ENCODE assay signal across 21 cellular contexts in the genomic region with DNA sequence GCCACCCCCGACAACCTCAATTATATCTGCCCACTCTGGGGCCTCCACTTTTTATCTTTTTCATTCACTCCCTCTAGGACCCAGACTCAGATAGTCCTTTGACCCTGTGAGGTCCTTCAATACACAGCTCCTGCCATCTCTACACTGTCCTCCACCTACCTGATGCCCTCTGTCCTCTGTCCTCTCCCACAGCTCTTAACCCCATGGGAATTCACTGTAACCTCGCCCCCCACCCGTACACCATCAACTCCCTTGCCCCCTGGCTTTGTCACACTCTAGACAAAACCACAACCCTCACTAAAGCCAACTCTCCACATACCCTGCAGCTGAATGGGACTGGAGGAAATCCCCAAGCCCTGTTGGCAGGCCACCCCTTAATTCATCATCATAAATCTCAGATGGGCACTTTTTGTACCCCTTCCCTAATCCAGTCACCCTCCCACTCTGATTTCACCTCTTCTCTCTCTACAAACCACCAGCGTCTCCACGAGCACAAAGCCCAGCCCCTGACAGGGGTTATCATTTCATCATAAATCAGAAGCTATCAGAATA. TPM values are rescaled to one million over a fixed set of nuclear protein-coding genes. Genes with fewer than 3 reads are reported as not detected.
DNase-seq lines count a peak whose midpoint lies in the region; ATAC-seq, FAIRE-seq and TF ChIP-seq lines count a peak whose summit lies in the region.
"Had no signal": no experiment of that assay in that cellular context is flagged by ENCODE, and none has a peak within 500 bp of the region (broad histone marks: within the 10 kb centered on the region; RNA-seq: fewer than 3 reads in every experiment).

No MANE protein-coding gene starts in this region.

- no peak overlapping the region for H2AK5ac ChIP-seq in H1 (ENCODE audit: low read depth, low read length)

- no peak overlapping the region for H3K14ac ChIP-seq in H1 (ENCODE audit: insufficient read length)

- H3K4me1 ChIP-seq in OCI-LY7 (ENCODE audit: insufficient read depth, low read length, poor library complexity, severe bottlenecking) (peaks cover 64% of the 10 kb centered on the region), H1 (replicated peaks in 1 of 4; ENCODE audit: control insufficient read depth in 3 of 4, insufficient read depth in 4 of 4, low read length in 3 of 4) (peaks cover 0 to 5% (median 0%) of the 10 kb centered on the region in 4 experiments; a peak in 3 of 7 replicates), uterus (no peaks in the 10 kb centered on the region), SJCRH30 (no peaks in the 10 kb centered on the region)

- POLR2A ChIA-PET in OCI-LY7 (lab: Charles Lee), result interaction anchor here (1.1 to 9.4 kb wide), 10 partner anchors 12 to 266 kb away, joined by 3 to 283 read pairs (median 9); no protein-coding TSS in a partner anchor
- POLR2A ChIA-PET in H1 (lab: Charles Lee; ENCODE audit: partially characterized antibody), result no interaction called here

- H2AFZ ChIP-seq in OCI-LY7 (ENCODE audit: low read length) (peak overlapping the region; percentile 71; the same call in 1 of the 2 replicates), H1 (ENCODE audit: low read length) (no peak overlapping the region)

- no peak overlapping the region for H3K27ac ChIP-seq in OCI-LY7 (ENCODE audit: low read depth, low read length, poor library complexity, severe bottlenecking)
- H3K27ac ChIP-seq in H1 (ENCODE audit: low read depth, low read length), result no peak overlapping the region
- no peak overlapping the region for H3K27ac ChIP-seq in uterus
- no peak overlapping the region for H3K27ac ChIP-seq in SJCRH30
- H3K27ac ChIP-seq: coronary artery, foreskin keratinocyte, RWPE1, upper lobe of right lung had no signal

- no peak overlapping the region for H2BK5ac ChIP-seq in H1 (ENCODE audit: low read depth, low read length)

- no peak for ATAC-seq in activated T-cell treated with anti-CD3 and anti-CD28 coated beads, Interleukin-2, amount 50 U/mL, for 72 hours (replicated peaks in 1 of 2)
- no peak for ATAC-seq in stimulated activated naive B cell treated with anti-CD40 and anti-IgM and Interleukin-4, amounts not matched to agents 10 μg/mL and 1 μg/mL and 100 μg/mL, for 72 hours (replicated peaks)
- ATAC-seq: foreskin keratinocyte, left colon, mucosa of descending colon, upper lobe of right lung had no signal

- H3K9me2 ChIP-seq in OCI-LY7 (ENCODE audit: insufficient read depth, low read length), result no peaks in the 10 kb centered on the region

- intact Hi-C loops in OCI-LY7 (cut with micrococcal nuclease; ENCODE audit: unreplicated experiment) (loop anchor here (5.0 kb wide), 2 partner anchors 57 to 547 kb away; no protein-coding TSS in a partner anchor), uterus (cut with DNase I; ENCODE audit: low total_unique reads) (no loop called here)

- no peak overlapping the region for H4K5ac ChIP-seq in H1 (ENCODE audit: insufficient read length, low read depth, low read length)

- no peak for TF ChIP-seq EP300 in H1 (IDR thresholded peaks at IDR 0.05; ENCODE audit: borderline replicate concordance in 1 of 2, low read depth in 2 of 2, low read length in 2 of 2)

- peak overlapping the region; percentile 63 for H4K91ac ChIP-seq in H1 (replicated peaks; ENCODE audit: insufficient read length, low read length)

- H3K23me2 ChIP-seq in H1 (ENCODE audit: low read depth, low read length), result peaks cover 3% of the 10 kb centered on the region; the same call in 1 of the 2 replicates

- H2BK20ac ChIP-seq in H1 (ENCODE audit: low read length), result no peak overlapping the region

- H3K56ac ChIP-seq in H1 (replicated peaks; ENCODE audit: insufficient read length, low read depth, low read length), result no peak overlapping the region

- TF ChIP-seq RAD21 in H1 (IDR thresholded peaks at IDR 0.05 in 1 of 2, conservative IDR thresholded peaks at IDR 0.05 in 1 of 2; ENCODE audit: low read depth in 2 of 2, low read length in 2 of 2), result no peak

- H3K4me3 ChIP-seq in OCI-LY7 (ENCODE audit: low read depth, low read length, poor library complexity, severe bottlenecking), result no peak overlapping the region
- no peak overlapping the region for H3K4me3 ChIP-seq in H1 (ENCODE audit: extremely low read depth in 1 of 4, insufficient read depth in 2 of 4, low read depth in 3 of 4, low read length in 4 of 4)
- H3K4me3 ChIP-seq in uterus, result no peak overlapping the region
- H3K4me3 ChIP-seq in SJCRH30, result no peak overlapping the region
- H3K4me3 ChIP-seq: coronary artery, mucosa of descending colon, smooth muscle cell, upper lobe of right lung had no signal

- H3K4me1 Mint-ChIP-seq in activated T-cell treated with anti-CD3 and anti-CD28 coated beads, Interleukin-2, amount 50 U/mL, for 72 hours (ENCODE audit: low read depth), result peaks cover 89% of the 10 kb centered on the region
- H3K4me1 Mint-ChIP-seq in stimulated activated naive B cell treated with anti-CD40 and anti-IgM and Interleukin-4, amounts not matched to agents 10 μg/mL and 1 μg/mL and 100 μg/mL, for 72 hours, result peaks cover 41 to 67% of the 10 kb centered on the region in 2 donors

- H3K79me1 ChIP-seq in H1 (ENCODE audit: low read depth, low read length), result no peaks in the 10 kb centered on the region

- no peaks in the 10 kb centered on the region for H3K27me3 Mint-ChIP-seq in activated T-cell treated with anti-CD3 and anti-CD28 coated beads, Interleukin-2, amount 50 U/mL, for 72 hours (ENCODE audit: low read depth)
- no peaks in the 10 kb centered on the region for H3K27me3 Mint-ChIP-seq in stimulated activated naive B cell treated with anti-CD40 and anti-IgM and Interleukin-4, amounts not matched to agents 10 μg/mL and 1 μg/mL and 100 μg/mL, for 72 hours

- H3K4me2 ChIP-seq in OCI-LY7 (ENCODE audit: low read length) (no peak overlapping the region), H1 (ENCODE audit: insufficient read depth in 1 of 2, low read depth in 2 of 2, low read length in 2 of 2) (no peak overlapping the region)
- H3K4me2 ChIP-seq: smooth muscle cell had no signal

- H3K36me3 ChIP-seq in OCI-LY7 (ENCODE audit: insufficient read depth, low read length), result no peaks in the 10 kb centered on the region
- H3K36me3 ChIP-seq in H1 (ENCODE audit: control insufficient read depth in 2 of 4, insufficient read depth in 4 of 4, low read length in 3 of 4), result no peaks in the 10 kb centered on the region
- no peaks in the 10 kb centered on the region for H3K36me3 ChIP-seq in uterus
- H3K36me3 ChIP-seq in SJCRH30, result no peaks in the 10 kb centered on the region
- H3K36me3 ChIP-seq: upper lobe of right lung had no signal

- no peak overlapping the region for H2BK12ac ChIP-seq in H1 (ENCODE audit: low read depth, low read length)

- no peaks in the 10 kb centered on the region for H4K20me1 ChIP-seq in OCI-LY7 (ENCODE audit: insufficient read depth, low read length)
- no peaks in the 10 kb centered on the region for H4K20me1 ChIP-seq in H1 (replicated peaks in 1 of 2; ENCODE audit: control insufficient read depth in 1 of 2, insufficient read depth in 2 of 2, low read length in 2 of 2)

- H3K36me3 Mint-ChIP-seq in activated T-cell treated with anti-CD3 and anti-CD28 coated beads, Interleukin-2, amount 50 U/mL, for 72 hours (ENCODE audit: insufficient read depth in 2 of 2), result peaks cover 0 to 1% of the 10 kb centered on the region in 2 donors
- peaks cover 2 to 13% of the 10 kb centered on the region in 2 donors for H3K36me3 Mint-ChIP-seq in stimulated activated naive B cell treated with anti-CD40 and anti-IgM and Interleukin-4, amounts not matched to agents 10 μg/mL and 1 μg/mL and 100 μg/mL, for 72 hours
- H3K36me3 Mint-ChIP-seq: brain had no signal

- no peak overlapping the region for H2BK15ac ChIP-seq in H1 (ENCODE audit: low read length)

- no peak overlapping the region for H3K4ac ChIP-seq in H1 (replicated peaks; ENCODE audit: insufficient read length, low read depth, low read length)

- no TSS peak for BruUV-seq in OCI-LY7 (replicated peaks; lab: Mats Ljungman, UMichigan)

- H3K79me2 ChIP-seq in OCI-LY7 (ENCODE audit: insufficient read depth, low read depth, low read length) (no peaks in the 10 kb centered on the region), H1 (ENCODE audit: control insufficient read depth in 1 of 2, insufficient read depth in 2 of 2, low read length in 2 of 2) (no peaks in the 10 kb centered on the region)

- no peak overlapping the region for H2BK120ac ChIP-seq in H1 (replicated peaks; ENCODE audit: low read depth, low read length)

- no peak for DNase-seq in activated T-cell treated with anti-CD3 and anti-CD28 coated beads, Interleukin-2, amount 50 U/mL, for 72 hours
- DNase-seq in activated T-cell treated with anti-CD3 and anti-CD28 coated beads, Interleukin-2, amount 50 U/mL, for 1 hour, result no peak
- DNase-seq in OCI-LY7 (ENCODE audit: low spot score) (no peak), H1 (ENCODE audit: low read depth in 1 of 2, low spot score in 2 of 2) (no peak), uterus (no peak), NCI-H146 treated with DMSO at 0.1 percent for 48 hours (lab: John Stamatoyannopoulos, UW; ENCODE audit: unreplicated experiment) (no peak), SJCRH30 (no peak)
- no peak for DNase-seq in stimulated activated naive B cell treated with anti-CD40 and anti-IgM and Interleukin-4, amounts not matched to agents 10 μg/mL and 1 μg/mL and 100 μg/mL, for 72 hours
- DNase-seq: activated naive CD4-positive, alpha-beta T cell treated with Interleukin-2 at 50 U/mL for 16 hours; foreskin keratinocyte; left colon; mucosa of descending colon; NCI-H2029; NCI-H446; posterior cingulate gyrus; upper lobe of right lung had no signal

- no peak overlapping the region for H3K23ac ChIP-seq in H1 (ENCODE audit: insufficient read length)

- CTCF ChIA-PET in OCI-LY7 (lab: Charles Lee; ENCODE audit: unreplicated experiment) (interaction anchor here (0.7 to 3.2 kb wide), 3 partner anchors 11 to 78 kb away, joined by 4 to 16 read pairs (median 10); no protein-coding TSS in a partner anchor), H1 (lab: Charles Lee; ENCODE audit: partially characterized antibody) (interaction anchor here (0.6 to 2.6 kb wide), 6 partner anchors 9 to 884 kb away, joined by 3 to 8 read pairs (median 4); no protein-coding TSS in a partner anchor)

- H3K18ac ChIP-seq in H1 (ENCODE audit: extremely low read depth, low read length), result no peak overlapping the region

- H4K8ac ChIP-seq in H1 (ENCODE audit: extremely low read depth, insufficient read depth, low read length), result no peak overlapping the region

- TF ChIP-seq POLR2A in H1 (IDR thresholded peaks at IDR 0.05; ENCODE audit: control extremely low read depth in 1 of 2, low read depth in 2 of 2, low read length in 2 of 2), result no peak
- TF ChIP-seq POLR2A in uterus (IDR thresholded peaks at IDR 0.05), result no peak

- no peak for FAIRE-seq in H1 (lab: Jason Lieb, UNC)

- H3K27me3 ChIP-seq in H1 (replicated peaks in 1 of 4; ENCODE audit: control insufficient read depth in 3 of 4, extremely low read depth in 1 of 4, insufficient read depth in 3 of 4, low read length in 3 of 4) (no peaks in the 10 kb centered on the region), uterus (no peaks in the 10 kb centered on the region), SJCRH30 (no peaks in the 10 kb centered on the region)
- H3K27me3 ChIP-seq: foreskin keratinocyte, upper lobe of right lung had no signal

- H3K27ac Mint-ChIP-seq in activated T-cell treated with anti-CD3 and anti-CD28 coated beads, Interleukin-2, amount 50 U/mL, for 72 hours, result peak overlapping the region; percentile 4
- peak overlapping the region; percentile 37 for H3K27ac Mint-ChIP-seq in stimulated activated naive B cell treated with anti-CD40 and anti-IgM and Interleukin-4, amounts not matched to agents 10 μg/mL and 1 μg/mL and 100 μg/mL, for 72 hours
- H3K27ac Mint-ChIP-seq: brain had no signal

- peak overlapping the region in 1 of 2 donors; percentile 3 for H3K4me3 Mint-ChIP-seq in activated T-cell treated with anti-CD3 and anti-CD28 coated beads, Interleukin-2, amount 50 U/mL, for 72 hours
- H3K4me3 Mint-ChIP-seq in stimulated activated naive B cell treated with anti-CD40 and anti-IgM and Interleukin-4, amounts not matched to agents 10 μg/mL and 1 μg/mL and 100 μg/mL, for 72 hours, result peak overlapping the region in 1 of 2 donors; percentile 11
- H3K4me3 Mint-ChIP-seq: brain had no signal

- no peaks in the 10 kb centered on the region for H3K9me3 ChIP-seq in OCI-LY7 (ENCODE audit: low read length)
- H3K9me3 ChIP-seq in H1 (ENCODE audit: insufficient read depth in 2 of 2, low read depth in 1 of 2, low read length in 1 of 2), result no peaks in the 10 kb centered on the region
- H3K9me3 ChIP-seq in uterus, result no peaks in the 10 kb centered on the region
- no peaks in the 10 kb centered on the region for H3K9me3 ChIP-seq in SJCRH30 (replicated peaks)
- H3K9me3 ChIP-seq: mucosa of descending colon, upper lobe of right lung had no signal

- peaks cover 0 to 3% of the 10 kb centered on the region in 2 donors for H3K9me3 Mint-ChIP-seq in activated T-cell treated with anti-CD3 and anti-CD28 coated beads, Interleukin-2, amount 50 U/mL, for 72 hours
- peaks cover 0 to 1% of the 10 kb centered on the region in 2 donors for H3K9me3 Mint-ChIP-seq in stimulated activated naive B cell treated with anti-CD40 and anti-IgM and Interleukin-4, amounts not matched to agents 10 μg/mL and 1 μg/mL and 100 μg/mL, for 72 hours
- H3K9me3 Mint-ChIP-seq: brain had no signal

- TF ChIP-seq CTCF in OCI-LY7 (conservative IDR thresholded peaks at IDR 0.05; ENCODE audit: low read length) (no peak), H1 (IDR thresholded peaks at IDR 0.05; ENCODE audit: control extremely low read depth in 1 of 3, insufficient read depth in 1 of 3, low read depth in 1 of 3, low read length in 3 of 3) (no peak), uterus (IDR thresholded peaks at IDR 0.05) (no peak)

- H3K9ac ChIP-seq in H1 (replicated peaks in 1 of 4; ENCODE audit: extremely low read depth in 1 of 4, low read depth in 3 of 4, low read length in 3 of 4), result no peak overlapping the region

- 73% methylated on average over 5 of the region's 5 CpGs; no CpG with 5 or more reads in 1 of the 2 experiments for WGBS in H1 (ENCODE audit: extremely low coverage in 1 of 2, insufficient coverage in 1 of 2, insufficient read length in 1 of 2, insufficient replicate concordance in 2 of 2, low coverage in 1 of 2, low lambda C conversion rate in 2 of 2, missing lambda C conversion rate in 1 of 2), 2 experiments

RNA-seq across cellular contexts. Expression of gene ENPP6, which starts 52.3 kb away (rescaled TPM):
- under 1 TPM; 0.24 to 0.81 TPM for total RNA-seq in activated T-cell treated with anti-CD3 and anti-CD28 coated beads, Interleukin-2, amount 50 U/mL, for 72 hours
- not detected in 2 replicates for total RNA-seq in OCI-LY7 (2014; rRNA removed; shearing (Covaris generic))
- total RNA-seq in OCI-LY7 (2022) (not detected in 2 replicates), uterus (under 1 TPM in 1 of 4 donors, not detected in 3; 0.97 TPM)
- total RNA-seq in H1 (2021; fragmentation: NEBNext Ultra II Directional; extraction: Animal tissue kit (Norgen Biotek cat#: 25700)), result 0.20 and 0.23 TPM in 2 replicates
- polyA plus RNA-seq in H1 (2011; rRNA removed), result 0.08 and 0.11 TPM in 2 replicates
- polyA plus RNA-seq in H1 (2011; cell fraction: cytosol; rRNA removed), result 0.12 TPM
- 0.11 TPM for polyA plus RNA-seq in H1 (2011; cell fraction: nucleus; rRNA removed)
- 0.07 to 0.23 TPM (median 0.18 TPM) in 3 of 4 replicates, not detected in the other for polyA plus RNA-seq in H1 (2012, experiment 1 of 2)
- 0.08 TPM for polyA plus RNA-seq in H1 (2012, experiment 2 of 2)
- 0.20 TPM for polyA plus RNA-seq in H1 (2013, experiment 1 of 2)
- polyA plus RNA-seq in H1 (2013, experiment 2 of 2), result 0.11 TPM
- polyA minus RNA-seq in H1 (2011; rRNA and poly(A)+ RNA removed), result 0.19 and 0.22 TPM in 2 replicates
- not detected for polyA minus RNA-seq in H1 (2011; cell fraction: cytosol; rRNA and poly(A)+ RNA removed)
- polyA minus RNA-seq in H1 (2011; cell fraction: nucleus; rRNA and poly(A)+ RNA removed), result 0.40 TPM
- not detected in 2 replicates for total RNA-seq in SJCRH30 (2014; rRNA removed; shearing (Covaris generic))
- total RNA-seq: foreskin keratinocyte, MCF 10A, smooth muscle cell had no signal
- polyA plus RNA-seq: smooth muscle cell had no signal
